Comparison of ENCODE assay signal across 19 cellular contexts in the genomic region with DNA sequence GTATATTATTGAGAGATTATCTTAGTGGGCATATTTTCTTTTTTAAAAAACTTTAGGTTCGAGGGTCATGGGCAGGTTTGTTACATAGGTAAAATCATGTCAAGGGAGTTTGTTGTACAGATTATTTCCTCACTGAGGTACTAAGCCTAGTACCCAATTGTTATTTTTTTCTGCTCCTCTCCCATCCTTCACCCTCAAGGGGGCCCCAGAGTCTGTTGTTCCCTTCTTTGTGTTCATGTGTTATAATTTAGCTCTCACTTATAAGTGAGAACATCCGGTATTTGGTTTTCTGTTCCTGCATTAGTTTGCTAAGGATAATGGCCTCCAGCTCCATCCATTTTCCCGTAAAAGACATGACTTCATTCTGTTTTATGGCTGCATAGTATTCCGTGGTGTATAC.
"Had no signal": no experiment of that assay in that cellular context is flagged by ENCODE, and none has a peak within 500 bp of the region (broad histone marks: within the 10 kb centered on the region; RNA-seq: fewer than 3 reads in every experiment).

No MANE protein-coding gene starts in this region.

- H3K4me1 ChIP-seq: gastroesophageal sphincter, left lung, lower lobe of right lung, right atrium auricular region, sigmoid colon had no signal

- DNase-seq: effector memory CD4-positive, alpha-beta T cell; foreskin fibroblast; glutamatergic neuron; islet precursor cell; left lung; lower lobe of right lung; natural killer cell; ovary; sigmoid colon; stimulated activated CD4-positive, alpha-beta T cell treated with anti-CD3 and anti-CD28 coated beads, Interleukin-2, amount 100 ng/mL, for 24 hours; stimulated activated naive CD4-positive, alpha-beta T cell treated with Interleukin-2 at 50 U/mL for 16 hours; trophoblast cell had no signal

- H3K9me3 ChIP-seq: esophagus muscularis mucosa, gastroesophageal sphincter, left lung, lower lobe of right lung, ovary, right atrium auricular region, sigmoid colon had no signal

- H3K4me3 ChIP-seq: esophagus muscularis mucosa, gastroesophageal sphincter, left lung, lower lobe of right lung, ovary, right atrium auricular region, sigmoid colon, skin epidermis had no signal

- H3K9me3 Mint-ChIP-seq: memory B cell, mesothelial cell of epicardium, natural killer cell, neural crest cell had no signal

- H3K36me3 ChIP-seq: esophagus muscularis mucosa, gastroesophageal sphincter, left lung, lower lobe of right lung, ovary, right atrium auricular region, sigmoid colon had no signal

- ATAC-seq: gastroesophageal sphincter, left lung, lower lobe of right lung, natural killer cell had no signal

- H3K4me1 Mint-ChIP-seq: memory B cell, mesothelial cell of epicardium, natural killer cell had no signal

- H3K36me3 Mint-ChIP-seq: memory B cell, mesothelial cell of epicardium, natural killer cell had no signal

- H3K27ac ChIP-seq: esophagus muscularis mucosa, gastroesophageal sphincter, left lung, lower lobe of right lung, ovary, right atrium auricular region, sigmoid colon, skin epidermis had no signal

- H3K4me3 Mint-ChIP-seq: memory B cell, mesothelial cell of epicardium, natural killer cell, neural crest cell had no signal

- H3K27me3 Mint-ChIP-seq: memory B cell had no signal

- H3K27ac Mint-ChIP-seq: memory B cell, mesothelial cell of epicardium, natural killer cell had no signal

- H3K27me3 ChIP-seq: esophagus muscularis mucosa, gastroesophageal sphincter, left lung, ovary, right atrium auricular region, sigmoid colon had no signal
